Comparison of ENCODE assay signal across 9 cellular contexts in the genomic region with DNA sequence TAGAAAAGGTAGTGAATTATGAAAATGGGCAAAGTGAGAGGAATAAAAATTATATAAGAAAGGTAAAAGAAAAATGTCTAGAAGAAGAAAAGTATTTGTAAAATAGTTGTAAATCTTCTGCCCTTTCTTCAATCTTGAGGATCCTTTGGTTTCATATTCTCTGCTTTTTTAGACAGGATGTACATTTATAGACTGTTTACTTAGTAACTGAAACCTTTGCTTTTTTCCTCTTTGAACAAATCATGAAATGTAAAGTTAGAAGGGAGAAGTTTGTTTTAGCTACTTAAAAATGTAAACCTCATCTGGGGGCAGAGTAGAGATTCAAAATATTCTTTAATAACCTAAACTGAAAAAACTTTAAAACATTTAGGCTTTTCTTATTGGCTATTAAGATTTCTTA.
DNase-seq lines count a peak whose midpoint lies in the region; ATAC-seq and TF ChIP-seq lines count a peak whose summit lies in the region.
"Had no signal": no experiment of that assay in that cellular context is flagged by ENCODE, and none has a peak within 500 bp of the region (broad histone marks: within the 10 kb centered on the region; RNA-seq: fewer than 3 reads in every experiment).

No MANE protein-coding gene starts in this region.

- no peaks in the 10 kb centered on the region for H3K36me3 ChIP-seq in SU-DHL-6 (ENCODE audit: low read length)
- no peaks in the 10 kb centered on the region for H3K36me3 ChIP-seq in mucosa of descending colon (ENCODE audit: low read depth)
- no peaks in the 10 kb centered on the region for H3K36me3 ChIP-seq in gastroesophageal sphincter

- H3K4me3 Mint-ChIP-seq in HFFc6, result peak overlapping the region; percentile 8; the same call in 1 of the 2 replicates

- peaks cover 59% of the 10 kb centered on the region for H3F3A ChIP-seq in SU-DHL-6 (ENCODE audit: insufficient read depth)

- H3K27me3 Mint-ChIP-seq in HFFc6 (ENCODE audit: insufficient read depth), result no peaks in the 10 kb centered on the region; the same call in 1 of the 2 replicates

- DNase-seq in GM10266 (ENCODE audit: extremely low spot score) (peak; percentile 9), HFFc6 (no peak), mucosa of descending colon (no peak), NCI-H1105 (lab: John Stamatoyannopoulos, UW) (no peak), NCI-H524 treated with DMSO at 0.1 percent for 48 hours (lab: John Stamatoyannopoulos, UW) (no peak), cardiac septum (ENCODE audit: low spot score) (no peak)

- no peak overlapping the region; the same call in 1 of the 2 replicates for H3K27ac Mint-ChIP-seq in HFFc6

- no peaks in the 10 kb centered on the region for H3K79me2 ChIP-seq in SU-DHL-6 (ENCODE audit: insufficient read depth, low read length)

- H3K4me3 ChIP-seq in SU-DHL-6 (ENCODE audit: insufficient read depth, low read length, poor library complexity, severe bottlenecking), result peak overlapping the region; percentile 35
- H3K4me3 ChIP-seq in mucosa of descending colon, result no peak overlapping the region
- H3K4me3 ChIP-seq in gastroesophageal sphincter, result no peak overlapping the region
- H3K4me3 ChIP-seq: smooth muscle cell had no signal

- H3K9me3 ChIP-seq in SU-DHL-6 (ENCODE audit: insufficient read depth, low read length), result no peaks in the 10 kb centered on the region
- H3K9me3 ChIP-seq in mucosa of descending colon, result no peaks in the 10 kb centered on the region
- no peaks in the 10 kb centered on the region for H3K9me3 ChIP-seq in gastroesophageal sphincter

- peak; percentile 39 for ATAC-seq in mucosa of descending colon
- no peak for ATAC-seq in gastroesophageal sphincter

- H3K9me3 Mint-ChIP-seq in HFFc6, result no peaks in the 10 kb centered on the region

- intact Hi-C loops in mucosa of descending colon (cut with DNase I, micrococcal nuclease), result no loop called here
- intact Hi-C loops in cardiac septum (cut with DNase I), result no loop called here

- TF ChIP-seq EP300 in gastroesophageal sphincter (IDR thresholded peaks at IDR 0.05), result no peak

- no peaks in the 10 kb centered on the region for H3K9me2 ChIP-seq in SU-DHL-6 (replicated peaks; ENCODE audit: insufficient read depth, low read length)

- no peak overlapping the region for H2AFZ ChIP-seq in SU-DHL-6 (ENCODE audit: low read depth, low read length, severe bottlenecking)

- H4K20me1 ChIP-seq in SU-DHL-6 (ENCODE audit: low read depth, low read length), result no peaks in the 10 kb centered on the region

- peaks cover 17% of the 10 kb centered on the region; the same call in 1 of the 2 replicates for H3K4me1 Mint-ChIP-seq in HFFc6 (ENCODE audit: low read depth)

- H3K27ac ChIP-seq in SU-DHL-6 (ENCODE audit: low read depth, low read length) (peak overlapping the region; percentile 98), gastroesophageal sphincter (no peak overlapping the region)

- no peak for TF ChIP-seq POLR2A in gastroesophageal sphincter (IDR thresholded peaks at IDR 0.05)

- peaks cover 4% of the 10 kb centered on the region for H3K4me1 ChIP-seq in mucosa of descending colon (ENCODE audit: low read depth)
- H3K4me1 ChIP-seq in gastroesophageal sphincter, result peaks cover 0 to 19% (median 0%) of the 10 kb centered on the region in 3 donors

- peak overlapping the region; percentile 92 for H3K4me2 ChIP-seq in SU-DHL-6 (ENCODE audit: low read depth, low read length, poor library complexity, severe bottlenecking)
- H3K4me2 ChIP-seq: smooth muscle cell had no signal

- H3K27me3 ChIP-seq in SU-DHL-6 (ENCODE audit: low read length), result no peaks in the 10 kb centered on the region
- no peaks in the 10 kb centered on the region for H3K27me3 ChIP-seq in gastroesophageal sphincter

- no peaks in the 10 kb centered on the region for H3K36me3 Mint-ChIP-seq in HFFc6 (ENCODE audit: low read depth)

- H3K9ac ChIP-seq in SU-DHL-6 (ENCODE audit: low read length), result peak overlapping the region; percentile 42

- TF ChIP-seq CTCF in GM10266 (IDR thresholded peaks at IDR 0.05; ENCODE audit: control insufficient read depth, insufficient read depth, low read depth, missing control alignments) (no peak), HFFc6 (IDR thresholded peaks at IDR 0.05) (no peak), SU-DHL-6 (IDR thresholded peaks at IDR 0.05; ENCODE audit: insufficient read depth, low read length, poor library complexity, severe bottlenecking) (no peak), mucosa of descending colon (IDR thresholded peaks at IDR 0.05) (no peak), gastroesophageal sphincter (IDR thresholded peaks at IDR 0.05) (no peak)
